Comparison of ENCODE assay signal across 7 cellular contexts in the genomic region with DNA sequence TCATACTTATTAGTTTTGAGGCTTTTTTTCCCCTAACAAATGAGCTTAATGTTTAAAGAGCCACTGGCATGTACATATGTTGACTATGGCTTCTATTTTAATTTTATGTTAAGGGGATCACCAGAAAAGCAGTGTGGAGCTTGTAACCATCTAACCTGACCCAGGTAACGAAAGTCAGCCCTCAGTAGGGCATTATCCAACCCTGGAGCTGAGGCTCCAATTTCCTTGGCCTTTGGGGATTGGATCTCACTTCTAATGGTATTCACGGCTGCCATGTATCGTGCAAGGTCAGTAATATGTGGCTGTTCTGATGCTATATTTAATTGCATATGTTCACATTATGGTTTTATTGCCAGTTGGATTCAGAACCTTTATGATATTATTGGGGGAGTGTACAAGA.
"Had no signal": no experiment of that assay in that cellular context is flagged by ENCODE, and none has a peak within 500 bp of the region (broad histone marks: within the 10 kb centered on the region; RNA-seq: fewer than 3 reads in every experiment).

No MANE protein-coding gene starts in this region.

- DNase-seq: IMR-90, KBM-7, KG1 had no signal

- H3K27ac ChIP-seq: HL-60 had no signal

- H3K4me3 ChIP-seq: K562 had no signal

- H3K9me3 Mint-ChIP-seq: IgD-negative memory B cell had no signal

- H3K36me3 Mint-ChIP-seq: IgD-negative memory B cell had no signal

- ATAC-seq: HepG2, K562 had no signal

- H3K4me3 Mint-ChIP-seq: IgD-negative memory B cell had no signal

- H3K27me3 Mint-ChIP-seq: IgD-negative memory B cell had no signal

- H3K27ac Mint-ChIP-seq: IgD-negative memory B cell had no signal
